Comparison of ENCODE assay signal across 21 cellular contexts in the genomic region with DNA sequence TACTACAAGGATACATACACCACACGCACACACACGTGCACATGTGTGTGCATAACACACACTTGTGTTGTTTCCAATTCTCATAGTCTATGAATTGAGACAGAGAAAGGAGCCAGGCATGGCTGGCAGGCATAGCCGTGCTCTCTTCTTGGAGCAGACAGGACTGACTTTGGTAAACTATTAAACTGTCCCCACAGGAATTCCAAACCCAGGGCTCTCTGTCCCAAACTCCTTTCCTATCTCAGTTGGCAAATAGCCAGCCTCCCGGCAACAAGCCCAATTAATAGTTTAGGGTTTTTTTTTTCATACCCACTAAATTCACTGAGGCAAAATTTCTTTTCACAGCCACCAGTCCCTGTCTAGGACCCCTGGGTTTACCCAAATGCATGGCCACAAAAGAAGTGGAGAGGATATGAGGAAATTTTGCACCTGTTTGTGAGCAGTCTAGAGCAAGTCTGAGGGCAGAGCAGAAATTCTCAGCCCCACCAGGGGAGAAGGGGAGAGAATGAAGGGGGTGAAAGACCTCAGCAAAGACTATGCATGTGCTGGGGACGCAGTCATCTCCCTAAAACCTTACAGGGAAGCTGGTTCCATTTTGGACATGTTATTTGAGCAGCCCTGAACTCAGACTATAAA. TPM values are rescaled to one million over a fixed set of nuclear protein-coding genes. Genes with fewer than 3 reads are reported as not detected.
A peak's percentile ranks its signal among the peaks of the same experiment; 100 is the strongest.
DNase-seq lines count a peak whose midpoint lies in the region; ATAC-seq, FAIRE-seq and TF ChIP-seq lines count a peak whose summit lies in the region.
"Had no signal": no experiment of that assay in that cellular context is flagged by ENCODE, and none has a peak within 500 bp of the region (broad histone marks: within the 10 kb centered on the region; RNA-seq: fewer than 3 reads in every experiment).

No MANE protein-coding gene starts in this region.

- H3K14ac ChIP-seq in H1 (ENCODE audit: insufficient read length), result no peak overlapping the region

- ATAC-seq in DND-41 (ENCODE audit: insufficient read depth, low read depth), result peak; percentile 72
- ATAC-seq in HG03439 (IDR thresholded peaks at IDR 0.05; ENCODE audit: unreplicated experiment), result no peak
- ATAC-seq: HCT116 had no signal

- no peak overlapping the region for H3K27ac Mint-ChIP-seq in activated naive CD4-positive, alpha-beta T cell treated with anti-CD3 and anti-CD28 coated beads for 36 hours
- H3K27ac Mint-ChIP-seq: CD4-positive, alpha-beta memory T cell; H9 had no signal

- no peak overlapping the region for H2BK12ac ChIP-seq in H1 (ENCODE audit: low read depth, low read length)

- no peak overlapping the region for H3K23ac ChIP-seq in H1 (ENCODE audit: insufficient read length)

- H3K79me2 ChIP-seq in DND-41 (ENCODE audit: insufficient read depth, low read length), result no peaks in the 10 kb centered on the region
- H3K79me2 ChIP-seq in H1 (ENCODE audit: control insufficient read depth in 1 of 2, insufficient read depth in 2 of 2, low read length in 2 of 2), result no peaks in the 10 kb centered on the region

- no peak for TF ChIP-seq RAD21 in H1 (IDR thresholded peaks at IDR 0.05 in 1 of 2, conservative IDR thresholded peaks at IDR 0.05 in 1 of 2; ENCODE audit: low read depth in 2 of 2, low read length in 2 of 2)

- peak; percentile 27 for DNase-seq in DND-41
- no peak for DNase-seq in H1 (ENCODE audit: low read depth in 1 of 2, low spot score in 2 of 2)
- DNase-seq in activated naive CD4-positive, alpha-beta T cell treated with anti-CD3 and anti-CD28 coated beads for 36 hours, result no peak
- no peak for DNase-seq in NCI-H1105 (lab: John Stamatoyannopoulos, UW)
- DNase-seq: 8988T; C1 segment of cervical spinal cord; Calu3; CD4-positive, alpha-beta memory T cell; COR-L47; DMS53; DMS79 treated with DMSO at 0.1 percent for 48 hours; GM23248; H9 had no signal

- POLR2A ChIA-PET in H1 (lab: Charles Lee; ENCODE audit: partially characterized antibody), result no interaction called here

- no peak overlapping the region for H2AK5ac ChIP-seq in H1 (ENCODE audit: low read depth, low read length)

- no peaks in the 10 kb centered on the region for H3K36me3 Mint-ChIP-seq in activated naive CD4-positive, alpha-beta T cell treated with anti-CD3 and anti-CD28 coated beads for 36 hours (ENCODE audit: low read depth)
- H3K36me3 Mint-ChIP-seq: CD4-positive, alpha-beta memory T cell had no signal

- FAIRE-seq in H1 (lab: Jason Lieb, UNC), result no peak
- FAIRE-seq: G401.6, GM12892 had no signal

- no peak overlapping the region for H2BK20ac ChIP-seq in H1 (ENCODE audit: low read length)

- intact Hi-C loops in activated naive CD4-positive, alpha-beta T cell treated with anti-CD3 and anti-CD28 coated beads for 36 hours (cut with micrococcal nuclease), result no loop called here

- no peaks in the 10 kb centered on the region for H3K4me1 Mint-ChIP-seq in activated naive CD4-positive, alpha-beta T cell treated with anti-CD3 and anti-CD28 coated beads for 36 hours (ENCODE audit: low read depth)
- H3K4me1 Mint-ChIP-seq: CD4-positive, alpha-beta memory T cell had no signal

- no peaks in the 10 kb centered on the region for H3K36me3 ChIP-seq in DND-41 (ENCODE audit: insufficient read depth, low read length)
- no peaks in the 10 kb centered on the region for H3K36me3 ChIP-seq in H1 (ENCODE audit: control insufficient read depth in 2 of 4, insufficient read depth in 4 of 4, low read length in 3 of 4)
- peaks cover 0 to 23% (median 21%) of the 10 kb centered on the region in 5 donors for H3K36me3 ChIP-seq in subcutaneous abdominal adipose tissue (ENCODE audit: control insufficient read depth in 5 of 5, insufficient read depth in 5 of 5, low read length in 5 of 5)

- no peak overlapping the region for H3K4ac ChIP-seq in H1 (replicated peaks; ENCODE audit: insufficient read length, low read depth, low read length)

- H3K56ac ChIP-seq in H1 (replicated peaks; ENCODE audit: insufficient read length, low read depth, low read length), result no peak overlapping the region

- H3K4me3 ChIP-seq in DND-41 (ENCODE audit: low read depth in 1 of 2, low read length in 2 of 2), result no peak overlapping the region
- H3K4me3 ChIP-seq in H1 (ENCODE audit: extremely low read depth in 1 of 4, insufficient read depth in 2 of 4, low read depth in 3 of 4, low read length in 4 of 4), result no peak overlapping the region
- no peak overlapping the region for H3K4me3 ChIP-seq in subcutaneous abdominal adipose tissue (ENCODE audit: low read depth in 1 of 5, low read length in 5 of 5)
- H3K4me3 ChIP-seq: GM23248 had no signal

- H3K9ac ChIP-seq in DND-41 (ENCODE audit: low read depth, low read length) (no peak overlapping the region), H1 (replicated peaks in 1 of 4; ENCODE audit: extremely low read depth in 1 of 4, low read depth in 3 of 4, low read length in 3 of 4) (no peak overlapping the region), subcutaneous abdominal adipose tissue (ENCODE audit: low read length in 5 of 5) (no peak overlapping the region)
- H3K9ac ChIP-seq: GM23248 had no signal

- H3K27me3 ChIP-seq in DND-41 (ENCODE audit: insufficient read depth, low read length, poor library complexity) (peaks cover 8% of the 10 kb centered on the region), H1 (replicated peaks in 1 of 4; ENCODE audit: control insufficient read depth in 3 of 4, extremely low read depth in 1 of 4, insufficient read depth in 3 of 4, low read length in 3 of 4) (no peaks in the 10 kb centered on the region; a peak in 1 of 7 replicates), subcutaneous abdominal adipose tissue (ENCODE audit: control insufficient read depth in 5 of 5, insufficient read depth in 4 of 5, low read length in 5 of 5) (no peaks in the 10 kb centered on the region)

- H3K9me3 ChIP-seq in DND-41 (ENCODE audit: insufficient read depth, low read length, severe bottlenecking) (no peaks in the 10 kb centered on the region), H1 (ENCODE audit: insufficient read depth in 2 of 2, low read depth in 1 of 2, low read length in 1 of 2) (no peaks in the 10 kb centered on the region), subcutaneous abdominal adipose tissue (ENCODE audit: control insufficient read depth in 5 of 5, low read length in 5 of 5) (no peaks in the 10 kb centered on the region)

- H3K4me1 ChIP-seq in DND-41 (ENCODE audit: insufficient read depth, low read length) (no peaks in the 10 kb centered on the region), H1 (replicated peaks in 1 of 4; ENCODE audit: control insufficient read depth in 3 of 4, insufficient read depth in 4 of 4, low read length in 3 of 4) (no peaks in the 10 kb centered on the region), subcutaneous abdominal adipose tissue (ENCODE audit: control insufficient read depth in 5 of 5, insufficient read depth in 5 of 5, low read length in 5 of 5) (peaks cover 3 to 17% (median 15%) of the 10 kb centered on the region in 5 donors)

- H3K9me3 Mint-ChIP-seq in activated naive CD4-positive, alpha-beta T cell treated with anti-CD3 and anti-CD28 coated beads for 36 hours, result no peaks in the 10 kb centered on the region
- H3K9me3 Mint-ChIP-seq: H9 had no signal

- no peaks in the 10 kb centered on the region for H3K27me3 Mint-ChIP-seq in activated naive CD4-positive, alpha-beta T cell treated with anti-CD3 and anti-CD28 coated beads for 36 hours (ENCODE audit: low read depth)

- no peak for TF ChIP-seq POLR2A in H1 (IDR thresholded peaks at IDR 0.05; ENCODE audit: control extremely low read depth in 1 of 2, low read depth in 2 of 2, low read length in 2 of 2)

- H4K8ac ChIP-seq in H1 (ENCODE audit: extremely low read depth, insufficient read depth, low read length), result no peak overlapping the region

- H2BK15ac ChIP-seq in H1 (ENCODE audit: low read length), result no peak overlapping the region

- no peak overlapping the region for H2BK120ac ChIP-seq in H1 (replicated peaks; ENCODE audit: low read depth, low read length)

- TF ChIP-seq EP300 in H1 (IDR thresholded peaks at IDR 0.05; ENCODE audit: borderline replicate concordance in 1 of 2, low read depth in 2 of 2, low read length in 2 of 2), result no peak

- WGBS in H1 (ENCODE audit: extremely low coverage in 1 of 2, insufficient coverage in 1 of 2, insufficient read length in 1 of 2, insufficient replicate concordance in 2 of 2, low coverage in 1 of 2, low lambda C conversion rate in 2 of 2, missing lambda C conversion rate in 1 of 2), 2 experiments, result 82% methylated on average over 5 of the region's 5 CpGs; no CpG with 5 or more reads in 1 of the 2 experiments

- no peaks in the 10 kb centered on the region for H3K23me2 ChIP-seq in H1 (ENCODE audit: low read depth, low read length)

- H4K91ac ChIP-seq in H1 (replicated peaks; ENCODE audit: insufficient read length, low read length), result no peak overlapping the region

- H3K4me2 ChIP-seq in DND-41 (ENCODE audit: insufficient read depth, low read length) (no peak overlapping the region), H1 (ENCODE audit: insufficient read depth in 1 of 2, low read depth in 2 of 2, low read length in 2 of 2) (no peak overlapping the region)

- H3K79me1 ChIP-seq in H1 (ENCODE audit: low read depth, low read length), result no peaks in the 10 kb centered on the region

- CTCF ChIA-PET in H1 (lab: Charles Lee; ENCODE audit: partially characterized antibody), result interaction anchor here (1.7 to 4.4 kb wide), 4 partner anchors 9 to 17 kb away, joined by 5 to 24 read pairs (median 10); a partner anchor contains a TSS
- CTCF ChIA-PET in activated naive CD4-positive, alpha-beta T cell treated with anti-CD3 and anti-CD28 coated beads for 36 hours (lab: Charles Lee), result interaction anchor here (0.6 kb wide), 1 partner anchor 177 kb away, joined by 4 read pairs; no protein-coding TSS in a partner anchor

- H3K27ac ChIP-seq in DND-41 (ENCODE audit: low read length), result no peak overlapping the region
- peak overlapping the region; percentile 30 for H3K27ac ChIP-seq in VCaP
- H3K27ac ChIP-seq in H1 (ENCODE audit: low read depth, low read length), result no peak overlapping the region
- peak overlapping the region; percentile 6 for H3K27ac ChIP-seq in subcutaneous abdominal adipose tissue (ENCODE audit: low read depth, low read length)
- H3K27ac ChIP-seq: GM23248 had no signal

- H3K4me3 Mint-ChIP-seq in activated naive CD4-positive, alpha-beta T cell treated with anti-CD3 and anti-CD28 coated beads for 36 hours, result no peak overlapping the region
- H3K4me3 Mint-ChIP-seq: CD4-positive, alpha-beta memory T cell; H9 had no signal

- no peak overlapping the region for H4K5ac ChIP-seq in H1 (ENCODE audit: insufficient read length, low read depth, low read length)

- no peak overlapping the region for H2AFZ ChIP-seq in DND-41 (ENCODE audit: low read depth, low read length)
- 0 out of 2 replicates have a peak overlapping the region, but pooled peaks have one; percentile 26 for H2AFZ ChIP-seq in H1 (ENCODE audit: low read length)
- H2AFZ ChIP-seq: GM23248 had no signal

- H4K20me1 ChIP-seq in DND-41 (ENCODE audit: insufficient read depth, low read length) (no peaks in the 10 kb centered on the region), H1 (replicated peaks in 1 of 2; ENCODE audit: control insufficient read depth in 1 of 2, insufficient read depth in 2 of 2, low read length in 2 of 2) (no peaks in the 10 kb centered on the region)

- H3K18ac ChIP-seq in H1 (ENCODE audit: extremely low read depth, low read length), result no peak overlapping the region

- TF ChIP-seq CTCF in DND-41 (IDR thresholded peaks at IDR 0.05; ENCODE audit: borderline replicate concordance, extremely low read depth, low read length, poor library complexity, severe bottlenecking), result no peak
- no peak for TF ChIP-seq CTCF in VCaP (conservative IDR thresholded peaks at IDR 0.05)
- no peak for TF ChIP-seq CTCF in H1 (IDR thresholded peaks at IDR 0.05; ENCODE audit: control extremely low read depth in 1 of 3, insufficient read depth in 1 of 3, low read depth in 1 of 3, low read length in 3 of 3)

- no peak overlapping the region for H2BK5ac ChIP-seq in H1 (ENCODE audit: low read depth, low read length)

RNA-seq across cellular contexts. Expression of a gene that starts 17.8 kb away (rescaled TPM):
- total RNA-seq in H1 (2021; fragmentation: NEBNext Ultra II Directional; extraction: Animal tissue kit (Norgen Biotek cat#: 25700)), result not detected in 2 replicates
- 0.02 TPM in 1 of 2 replicates, not detected in the other for polyA plus RNA-seq in H1 (2011; rRNA removed)
- polyA plus RNA-seq in H1 (2011; cell fraction: cytosol; rRNA removed), result not detected
- 0.30 TPM for polyA plus RNA-seq in H1 (2011; cell fraction: nucleus; rRNA removed)
- polyA plus RNA-seq in H1 (2012, experiment 1 of 2), result not detected in 4 replicates
- polyA plus RNA-seq in H1 (2012, experiment 2 of 2), result not detected
- not detected for polyA plus RNA-seq in H1 (2013, experiment 1 of 2)
- 0.04 TPM for polyA plus RNA-seq in H1 (2013, experiment 2 of 2)
- polyA minus RNA-seq in H1 (2011; rRNA and poly(A)+ RNA removed), result 0.06 and 0.12 TPM in 2 replicates
- not detected for polyA minus RNA-seq in H1 (2011; cell fraction: cytosol; rRNA and poly(A)+ RNA removed)
- not detected for polyA minus RNA-seq in H1 (2011; cell fraction: nucleus; rRNA and poly(A)+ RNA removed)
- not detected for total RNA-seq in activated naive CD4-positive, alpha-beta T cell treated with anti-CD3 and anti-CD28 coated beads for 36 hours
- total RNA-seq: A673; Calu3; CD4-positive, alpha-beta memory T cell; H4 had no signal
- polyA plus RNA-seq: CD4-positive, alpha-beta memory T cell had no signal

Comparison
In these comparisons a context has a peak if more than half of its experiments do, and no peak if none do; other contexts are left out.
1. H3K27ac ChIP-seq: peak in VCaP (single experiment) and subcutaneous abdominal adipose tissue (single experiment); none in DND-41 (single experiment) and H1 (single experiment).